31 cellular contexts compared by ENCODE assay signal in the genomic region with DNA sequence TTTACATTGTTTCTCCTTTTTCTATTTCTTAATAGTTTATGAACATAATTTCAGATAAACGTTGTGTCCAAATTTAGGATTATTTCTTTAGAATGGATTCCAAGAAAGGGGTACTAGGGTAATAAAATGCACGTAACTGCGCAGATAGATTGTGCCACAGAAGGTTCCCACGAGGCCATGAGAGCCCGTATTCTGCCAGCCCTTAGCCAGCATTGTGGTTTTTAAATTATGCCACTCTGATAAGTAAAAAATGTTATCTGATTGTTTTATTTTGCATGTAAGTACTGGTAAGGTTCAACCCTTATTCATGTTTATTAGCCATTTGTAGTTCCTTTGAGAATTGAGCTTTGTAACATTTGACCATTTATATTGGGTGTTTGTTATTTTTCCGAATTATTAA.
"Had no signal": no experiment of that assay in that cellular context is flagged by ENCODE, and none has a peak within 500 bp of the region (broad histone marks: within the 10 kb centered on the region; RNA-seq: fewer than 3 reads in every experiment).

No MANE protein-coding gene starts in this region.

- ATAC-seq: activated naive CD4-positive, alpha-beta T cell treated with anti-CD3 and anti-CD28 coated beads, Interleukin-2, amount 50 U/mL, for 72 hours; activated T-cell treated with anti-CD3 and anti-CD28 coated beads, Interleukin-2, amount 50 U/mL, for 4 hours; Right ventricle myocardium inferior; SK-N-SH treated with all-trans-retinoic acid at 6 μM for 48 hours had no signal

- H3K4me3 ChIP-seq: adrenal gland, PC-9 had no signal

- H2AFZ ChIP-seq: PC-9 had no signal

- H3K27me3 ChIP-seq: adrenal gland had no signal

- H3K27ac ChIP-seq: KMS-11, PC-9, RWPE1, VCaP had no signal

- H3K4me2 ChIP-seq: KMS-11, PC-9 had no signal

- H3K9ac ChIP-seq: KMS-11 had no signal

- H3K36me3 ChIP-seq: adrenal gland had no signal

- H3K9me3 ChIP-seq: adrenal gland had no signal

- DNase-seq: activated B cell treated with CpG ODN at 0.5 μM for 24 hours; activated CD4-positive, alpha-beta memory T cell treated with anti-CD3 and anti-CD28 coated beads for 36 hours; activated CD4-positive, alpha-beta T cell treated with anti-CD3 and anti-CD28 coated beads for 4 hours; activated CD4-positive, alpha-beta T cell treated with anti-CD3 and anti-CD28 coated beads, Interleukin-2, amount 50 U/mL, for 1 hour; activated CD4-positive, CD25-positive, alpha-beta regulatory T cell treated with anti-CD3 and anti-CD28 coated beads, Interleukin-2, amount 50 U/mL, for 72 hours; activated CD8-positive, alpha-beta memory T cell treated with anti-CD3 and anti-CD28 coated beads, Interleukin-2, amount 50 U/mL, for 4 hours; activated gamma-delta T cell treated with Interleukin-2 at 50 U/mL for 16 hours; activated naive CD4-positive, alpha-beta T cell treated with anti-CD3 and anti-CD28 coated beads for 36 hours; activated T-cell treated with anti-CD3 and anti-CD28 coated beads for 4 hours; activated T-cell treated with anti-CD3 and anti-CD28 coated beads, Interleukin-2, amount 50 U/mL, for 4 hours; caudate nucleus; cerebellar nuclear complex; NCI-H1092 treated with DMSO at 0.1 percent for 48 hours; NCI-H1417 treated with DMSO at 0.1 percent for 48 hours; NCI-H1694; NCI-H1930; NCI-H2081 treated with DMSO at 0.1 percent for 48 hours; NCI-H345; NCI-H524 treated with DMSO at 0.1 percent for 48 hours; PC-9; SIG-M5; SW 1271; T-helper 1 cell; T-helper 9 cell had no signal
